ENCODE assay signal across 25 cellular contexts in the genomic region with DNA sequence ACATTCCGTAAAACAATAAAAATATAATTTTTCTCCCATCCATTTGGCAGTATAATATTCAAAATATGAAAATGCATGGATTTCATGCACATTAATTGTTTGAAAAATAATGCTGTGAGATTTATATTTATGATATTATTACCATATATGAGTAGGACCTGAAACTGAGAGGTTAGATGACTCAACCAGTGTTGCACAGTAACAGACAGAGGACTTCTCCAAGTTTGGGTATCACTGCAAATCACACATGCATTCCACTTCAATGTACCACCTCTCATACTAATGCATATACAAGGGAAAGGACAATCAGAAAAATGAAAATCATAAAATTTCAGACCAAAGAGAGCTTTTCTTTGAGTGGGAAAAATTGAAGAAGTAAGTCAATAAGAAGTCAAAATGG.
"Had no signal": no experiment of that assay in that cellular context is flagged by ENCODE, and none has a peak within 500 bp of the region (broad histone marks: within the 10 kb centered on the region; RNA-seq: fewer than 3 reads in every experiment).

No MANE protein-coding gene starts in this region.

- H3K4me3 ChIP-seq: colonic mucosa, coronary artery, dorsolateral prefrontal cortex, esophagus muscularis mucosa, esophagus squamous epithelium, gastrocnemius medialis, gastroesophageal sphincter, heart left ventricle, heart right ventricle had no signal

- ATAC-seq: effector memory CD8-positive, alpha-beta T cell; esophagus mucosa; foreskin keratinocyte; gastrocnemius medialis; gastroesophageal sphincter; heart left ventricle; heart right ventricle had no signal

- H3K27me3 Mint-ChIP-seq: dendritic cell treated with granulocyte-macrophage colony-stimulating factor and Interleukin-4, amounts not matched to agents 40 ng/mL and 50 ng/mL, for 4 days; effector memory CD8-positive, alpha-beta T cell had no signal

- H3K36me3 ChIP-seq: colonic mucosa, esophagus muscularis mucosa, esophagus squamous epithelium, gastrocnemius medialis, gastroesophageal sphincter, heart left ventricle, heart right ventricle had no signal

- H3K27me3 ChIP-seq: colonic mucosa, dorsolateral prefrontal cortex, esophagus muscularis mucosa, esophagus squamous epithelium, foreskin keratinocyte, gastrocnemius medialis, gastroesophageal sphincter, heart left ventricle, heart right ventricle had no signal

- H3K9me3 Mint-ChIP-seq: endodermal cell had no signal

- H3K27ac Mint-ChIP-seq: dendritic cell treated with granulocyte-macrophage colony-stimulating factor and Interleukin-4, amounts not matched to agents 40 ng/mL and 50 ng/mL, for 4 days; effector memory CD8-positive, alpha-beta T cell; endodermal cell had no signal

- H3K27ac ChIP-seq: colonic mucosa, coronary artery, epithelial cell of prostate, esophagus muscularis mucosa, esophagus squamous epithelium, foreskin keratinocyte, gastrocnemius medialis, gastroesophageal sphincter, heart left ventricle, heart right ventricle had no signal

- H3K4me1 ChIP-seq: colonic mucosa, esophagus muscularis mucosa, esophagus squamous epithelium, foreskin keratinocyte, gastrocnemius medialis, gastroesophageal sphincter, heart left ventricle, heart right ventricle had no signal

- H3K4me3 Mint-ChIP-seq: dendritic cell treated with granulocyte-macrophage colony-stimulating factor and Interleukin-4, amounts not matched to agents 40 ng/mL and 50 ng/mL, for 4 days; effector memory CD8-positive, alpha-beta T cell; endodermal cell had no signal

- DNase-seq: colonic mucosa; cortex of kidney; dermis blood vessel endothelial cell; dorsolateral prefrontal cortex; effector CD4-positive, alpha-beta T cell; effector CD8-positive, alpha-beta T cell; effector memory CD4-positive, alpha-beta T cell; effector memory CD8-positive, alpha-beta T cell; endodermal cell; erythroblast; esophagus squamous epithelium; foreskin fibroblast; foreskin keratinocyte; foreskin melanocyte; gastrocnemius medialis; glutamatergic neuron; head of caudate nucleus; heart left ventricle; heart right ventricle had no signal

- H3K4me1 Mint-ChIP-seq: endodermal cell had no signal

- H3K9me3 ChIP-seq: colonic mucosa, esophagus muscularis mucosa, esophagus squamous epithelium, gastrocnemius medialis, gastroesophageal sphincter, heart left ventricle, heart right ventricle had no signal
